In the genomic region with DNA sequence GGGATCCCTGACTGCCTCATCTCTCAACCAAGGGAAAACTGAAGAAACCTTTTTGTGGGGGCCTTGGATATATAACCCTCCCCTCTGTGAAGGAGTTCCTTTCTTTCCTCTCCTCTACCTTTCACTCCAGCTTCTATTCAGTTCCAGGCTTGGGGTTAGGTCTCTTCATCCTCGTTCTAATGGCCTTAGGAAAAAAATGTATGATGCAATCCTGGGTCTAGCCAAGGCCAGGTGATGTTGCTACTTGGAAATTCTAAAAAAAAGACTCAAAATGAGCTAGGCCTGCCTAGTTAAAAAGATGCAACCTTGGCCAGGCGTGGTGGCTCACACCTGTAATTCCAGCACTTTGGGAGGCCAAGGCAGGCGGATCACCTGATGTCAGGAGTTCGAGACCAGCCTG, we compare ENCODE assay signal across 1 cellular context.
TF ChIP-seq lines count a peak whose summit lies in the region.

No MANE protein-coding gene starts in this region.

TF ChIP-seq in HepG2, 621 proteins besides CTCF, POLR2A, EP300 and RAD21 (continued from another document):
- TF ChIP-seq, protein P1, sequence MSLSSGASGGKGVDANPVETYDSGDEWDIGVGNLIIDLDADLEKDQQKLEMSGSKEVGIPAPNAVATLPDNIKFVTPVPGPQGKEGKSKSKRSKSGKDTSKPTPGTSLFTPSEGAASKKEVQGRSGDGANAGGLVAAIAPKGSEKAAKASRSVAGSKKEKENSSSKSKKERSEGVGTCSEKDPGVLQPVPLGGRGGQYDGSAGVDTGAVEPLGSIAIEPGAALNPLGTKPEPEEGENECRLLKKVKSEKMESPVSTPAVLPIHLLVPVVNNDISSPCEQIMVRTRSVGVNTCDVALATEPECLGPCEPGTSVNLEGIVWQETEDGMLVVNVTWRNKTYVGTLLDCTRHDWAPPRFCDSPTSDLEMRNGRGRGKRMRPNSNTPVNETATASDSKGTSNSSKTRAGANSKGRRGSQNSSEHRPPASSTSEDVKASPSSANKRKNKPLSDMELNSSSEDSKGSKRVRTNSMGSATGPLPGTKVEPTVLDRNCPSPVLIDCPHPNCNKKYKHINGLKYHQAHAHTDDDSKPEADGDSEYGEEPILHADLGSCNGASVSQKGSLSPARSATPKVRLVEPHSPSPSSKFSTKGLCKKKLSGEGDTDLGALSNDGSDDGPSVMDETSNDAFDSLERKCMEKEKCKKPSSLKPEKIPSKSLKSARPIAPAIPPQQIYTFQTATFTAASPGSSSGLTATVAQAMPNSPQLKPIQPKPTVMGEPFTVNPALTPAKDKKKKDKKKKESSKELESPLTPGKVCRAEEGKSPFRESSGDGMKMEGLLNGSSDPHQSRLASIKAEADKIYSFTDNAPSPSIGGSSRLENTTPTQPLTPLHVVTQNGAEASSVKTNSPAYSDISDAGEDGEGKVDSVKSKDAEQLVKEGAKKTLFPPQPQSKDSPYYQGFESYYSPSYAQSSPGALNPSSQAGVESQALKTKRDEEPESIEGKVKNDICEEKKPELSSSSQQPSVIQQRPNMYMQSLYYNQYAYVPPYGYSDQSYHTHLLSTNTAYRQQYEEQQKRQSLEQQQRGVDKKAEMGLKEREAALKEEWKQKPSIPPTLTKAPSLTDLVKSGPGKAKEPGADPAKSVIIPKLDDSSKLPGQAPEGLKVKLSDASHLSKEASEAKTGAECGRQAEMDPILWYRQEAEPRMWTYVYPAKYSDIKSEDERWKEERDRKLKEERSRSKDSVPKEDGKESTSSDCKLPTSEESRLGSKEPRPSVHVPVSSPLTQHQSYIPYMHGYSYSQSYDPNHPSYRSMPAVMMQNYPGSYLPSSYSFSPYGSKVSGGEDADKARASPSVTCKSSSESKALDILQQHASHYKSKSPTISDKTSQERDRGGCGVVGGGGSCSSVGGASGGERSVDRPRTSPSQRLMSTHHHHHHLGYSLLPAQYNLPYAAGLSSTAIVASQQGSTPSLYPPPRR (CRISPR knock-in tag; IDR thresholded peaks at IDR 0.05; ENCODE audit: borderline replicate concordance), result no peak
- TF ChIP-seq ZNF598 (CRISPR knock-in tag; IDR thresholded peaks at IDR 0.05; ENCODE audit: borderline replicate concordance) (no peak), MLXIP (CRISPR knock-in tag; IDR thresholded peaks at IDR 0.05; ENCODE audit: borderline replicate concordance) (no peak), TAF1 (CRISPR knock-in tag; IDR thresholded peaks at IDR 0.05) (peak; percentile 4; the same call in 1 of the 2 replicates), SYNCRIP (IDR thresholded peaks at IDR 0.05; ENCODE audit: insufficient read depth, low read depth, low read length) (no peak), ZNF678 (CRISPR knock-in tag; IDR thresholded peaks at IDR 0.05) (no peak), TGIF2 (CRISPR knock-in tag; IDR thresholded peaks at IDR 0.05) (no peak), NCOA2 (CRISPR knock-in tag; IDR thresholded peaks at IDR 0.05) (no peak), ZNF800 (CRISPR knock-in tag; IDR thresholded peaks at IDR 0.05) (no peak), HOXA5 (CRISPR knock-in tag; IDR thresholded peaks at IDR 0.05) (no peak), GZF1 (CRISPR knock-in tag; IDR thresholded peaks at IDR 0.05) (no peak), NCOR1 (IDR thresholded peaks at IDR 0.05; ENCODE audit: borderline replicate concordance, low read length) (no peak), MYPOP (CRISPR knock-in tag; IDR thresholded peaks at IDR 0.05) (no peak), ARNT2 (CRISPR knock-in tag; IDR thresholded peaks at IDR 0.05; ENCODE audit: low read depth) (0 out of 2 replicates have a peak, but pooled peaks have one; percentile 12), CENPBD1 (CRISPR knock-in tag; IDR thresholded peaks at IDR 0.05; ENCODE audit: borderline replicate concordance, low read depth) (no peak), CEBPG (CRISPR knock-in tag; IDR thresholded peaks at IDR 0.05) (peak; percentile 80), RERE (CRISPR knock-in tag; IDR thresholded peaks at IDR 0.05; ENCODE audit: low read depth) (no peak), ZMAT3 (CRISPR knock-in tag; conservative IDR thresholded peaks at IDR 0.05) (no peak), ATF7 (IDR thresholded peaks at IDR 0.05) (peak; percentile 60), ATF7 (CRISPR knock-in tag; IDR thresholded peaks at IDR 0.05) (no peak), DBP (CRISPR knock-in tag; IDR thresholded peaks at IDR 0.05; ENCODE audit: not compliant biosample characterization) (no peak), ZNF75D (CRISPR knock-in tag; IDR thresholded peaks at IDR 0.05; ENCODE audit: borderline replicate concordance) (no peak), MAF1 (CRISPR knock-in tag; IDR thresholded peaks at IDR 0.05; ENCODE audit: borderline replicate concordance) (no peak), ZMYM2 (CRISPR knock-in tag; IDR thresholded peaks at IDR 0.05) (no peak), ZNF777 (CRISPR knock-in tag; IDR thresholded peaks at IDR 0.05) (no peak), DNMT3B (CRISPR knock-in tag; conservative IDR thresholded peaks at IDR 0.05) (no peak), ZNF446 (CRISPR knock-in tag; IDR thresholded peaks at IDR 0.05) (no peak), CEBPB (IDR thresholded peaks at IDR 0.05; ENCODE audit: borderline replicate concordance, low read depth, low read length) (peak; percentile 84; the same call in 1 of the 2 replicates)
- TF ChIP-seq, protein P2, sequence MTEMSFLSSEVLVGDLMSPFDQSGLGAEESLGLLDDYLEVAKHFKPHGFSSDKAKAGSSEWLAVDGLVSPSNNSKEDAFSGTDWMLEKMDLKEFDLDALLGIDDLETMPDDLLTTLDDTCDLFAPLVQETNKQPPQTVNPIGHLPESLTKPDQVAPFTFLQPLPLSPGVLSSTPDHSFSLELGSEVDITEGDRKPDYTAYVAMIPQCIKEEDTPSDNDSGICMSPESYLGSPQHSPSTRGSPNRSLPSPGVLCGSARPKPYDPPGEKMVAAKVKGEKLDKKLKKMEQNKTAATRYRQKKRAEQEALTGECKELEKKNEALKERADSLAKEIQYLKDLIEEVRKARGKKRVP (CRISPR knock-in tag; IDR thresholded peaks at IDR 0.05), result peak; percentile 73 to 89; a peak in 3 of 4 replicates
- TF ChIP-seq, protein P3, sequence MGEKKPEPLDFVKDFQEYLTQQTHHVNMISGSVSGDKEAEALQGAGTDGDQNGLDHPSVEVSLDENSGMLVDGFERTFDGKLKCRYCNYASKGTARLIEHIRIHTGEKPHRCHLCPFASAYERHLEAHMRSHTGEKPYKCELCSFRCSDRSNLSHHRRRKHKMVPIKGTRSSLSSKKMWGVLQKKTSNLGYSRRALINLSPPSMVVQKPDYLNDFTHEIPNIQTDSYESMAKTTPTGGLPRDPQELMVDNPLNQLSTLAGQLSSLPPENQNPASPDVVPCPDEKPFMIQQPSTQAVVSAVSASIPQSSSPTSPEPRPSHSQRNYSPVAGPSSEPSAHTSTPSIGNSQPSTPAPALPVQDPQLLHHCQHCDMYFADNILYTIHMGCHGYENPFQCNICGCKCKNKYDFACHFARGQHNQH (CRISPR knock-in tag; IDR thresholded peaks at IDR 0.05), result no peak
- TF ChIP-seq, protein P4, sequence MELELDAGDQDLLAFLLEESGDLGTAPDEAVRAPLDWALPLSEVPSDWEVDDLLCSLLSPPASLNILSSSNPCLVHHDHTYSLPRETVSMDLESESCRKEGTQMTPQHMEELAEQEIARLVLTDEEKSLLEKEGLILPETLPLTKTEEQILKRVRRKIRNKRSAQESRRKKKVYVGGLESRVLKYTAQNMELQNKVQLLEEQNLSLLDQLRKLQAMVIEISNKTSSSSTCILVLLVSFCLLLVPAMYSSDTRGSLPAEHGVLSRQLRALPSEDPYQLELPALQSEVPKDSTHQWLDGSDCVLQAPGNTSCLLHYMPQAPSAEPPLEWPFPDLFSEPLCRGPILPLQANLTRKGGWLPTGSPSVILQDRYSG (CRISPR knock-in tag; IDR thresholded peaks at IDR 0.05), result no peak
